1 cellular context compared by ENCODE assay signal in the genomic region with DNA sequence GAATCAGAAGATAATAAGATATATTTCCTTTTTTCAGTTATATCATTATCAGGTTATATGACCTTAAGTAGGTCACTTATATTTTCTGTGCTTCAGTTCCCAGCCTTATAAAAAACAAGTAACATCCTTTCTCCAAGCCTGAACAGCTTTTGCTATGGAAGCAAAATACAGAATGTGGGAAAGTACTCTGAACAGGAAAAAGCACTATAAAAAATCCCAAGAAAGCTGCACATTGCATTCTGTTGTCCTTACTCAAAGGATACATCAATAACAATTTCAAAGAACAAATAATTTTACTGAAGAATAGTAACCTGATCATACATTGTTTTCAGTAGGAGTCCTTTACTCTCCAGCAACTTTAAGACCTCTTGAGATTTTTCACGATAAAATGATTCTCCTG.
TF ChIP-seq lines count a peak whose summit lies in the region.

No MANE protein-coding gene starts in this region.

TF ChIP-seq in endothelial cell of umbilical vein, 7 proteins besides CTCF, POLR2A, EP300 and RAD21:
- TF ChIP-seq MYC (IDR thresholded peaks at IDR 0.05; ENCODE audit: low read depth, low read length): no peak
- no peak for TF ChIP-seq POLR2AphosphoS5 (IDR thresholded peaks at IDR 0.05; ENCODE audit: insufficient read depth, low read depth, low read length)
- TF ChIP-seq, protein P1, sequence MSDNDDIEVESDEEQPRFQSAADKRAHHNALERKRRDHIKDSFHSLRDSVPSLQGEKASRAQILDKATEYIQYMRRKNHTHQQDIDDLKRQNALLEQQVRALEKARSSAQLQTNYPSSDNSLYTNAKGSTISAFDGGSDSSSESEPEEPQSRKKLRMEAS (IDR thresholded peaks at IDR 0.05; ENCODE audit: insufficient read depth, insufficient read length): no peak
- TF ChIP-seq GATA2 (IDR thresholded peaks at IDR 0.05; ENCODE audit: insufficient read depth, insufficient read length, low read depth, low read length): no peak
- TF ChIP-seq FOS (IDR thresholded peaks at IDR 0.05; ENCODE audit: borderline replicate concordance, insufficient read depth, low read length): no peak
- no peak for TF ChIP-seq JUN (IDR thresholded peaks at IDR 0.05; ENCODE audit: borderline replicate concordance, insufficient read depth, insufficient read length, low read depth)
- no peak for TF ChIP-seq EZH2 (IDR thresholded peaks at IDR 0.05; ENCODE audit: borderline replicate concordance, low read depth, low read length, severe bottlenecking)
